9 cellular contexts compared by ENCODE assay signal in the genomic region with DNA sequence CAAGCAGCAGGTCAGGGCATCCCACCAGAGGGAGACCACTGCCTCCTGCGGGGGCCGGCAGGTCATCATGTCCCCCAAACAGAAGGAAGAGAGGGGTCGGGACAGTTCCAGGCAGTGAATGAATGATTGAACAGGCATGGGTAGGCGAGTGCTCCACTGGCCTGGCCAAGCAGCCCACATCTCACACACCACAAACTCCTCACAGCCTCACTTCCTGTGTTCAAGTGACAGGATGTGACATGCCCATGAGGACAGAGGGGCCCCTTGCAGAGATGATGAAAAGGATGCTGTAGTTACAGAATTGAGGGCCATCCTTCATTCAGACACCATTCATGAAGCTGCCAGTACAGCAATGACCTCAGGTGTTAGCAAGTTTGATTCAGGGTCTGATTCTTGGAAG. TPM values are rescaled to one million over a fixed set of nuclear protein-coding genes. Genes with fewer than 3 reads are reported as not detected.
DNase-seq lines count a peak whose midpoint lies in the region; ATAC-seq and TF ChIP-seq lines count a peak whose summit lies in the region.
"Had no signal": no experiment of that assay in that cellular context is flagged by ENCODE, and none has a peak within 500 bp of the region (broad histone marks: within the 10 kb centered on the region; RNA-seq: fewer than 3 reads in every experiment).

No MANE protein-coding gene starts in this region.

- TF ChIP-seq CTCF in testis (IDR thresholded peaks at IDR 0.05), result no peak

- WGBS in testis, 2 donors, result 88 to 100% methylated on average over 2 to 4 of the region's 4 CpGs

- H3K4me3 ChIP-seq in testis, result no peak overlapping the region

- peak; percentile 58 for ATAC-seq in HG03342 (IDR thresholded peaks at IDR 0.05; ENCODE audit: unreplicated experiment)

- no peaks in the 10 kb centered on the region for H3K9me3 ChIP-seq in testis

- peaks cover 11% of the 10 kb centered on the region for H3K4me1 ChIP-seq in testis

- DNase-seq in DMS53 (lab: John Stamatoyannopoulos, UW), result peak; percentile 30
- DNase-seq in DMS53 treated with DMSO at 0.1 percent for 48 hours (lab: John Stamatoyannopoulos, UW; ENCODE audit: unreplicated experiment), result no peak
- DNase-seq in activated CD8-positive, alpha-beta memory T cell treated with anti-CD3 and anti-CD28 coated beads, Interleukin-2, amount 50 U/mL, for 48 hours, result peak; percentile 67
- DNase-seq in stimulated activated CD8-positive, alpha-beta memory T cell treated with anti-CD3 and anti-CD28 coated beads, Interleukin-15, amount 100 ng/mL, for 48 hours (ENCODE audit: low read depth in 2 of 2), result peak; percentile 39 to 42
- DNase-seq in testis, result no peak
- no peak for DNase-seq in LoVo (ENCODE audit: low spot score)
- no peak for DNase-seq in GM03348 (ENCODE audit: low spot score)

- H3K27ac ChIP-seq in testis, result no peak overlapping the region
- H3K27ac ChIP-seq: 22Rv1 had no signal

- no peaks in the 10 kb centered on the region for H3K36me3 ChIP-seq in testis (ENCODE audit: low read depth, missing control alignments)

- intact Hi-C loops in testis (cut with DNase I; ENCODE audit: low total_unique reads), result no loop called here

- no peaks in the 10 kb centered on the region for H3K27me3 ChIP-seq in testis

- TF ChIP-seq POLR2A in testis (IDR thresholded peaks at IDR 0.05), result no peak

RNA-seq across cellular contexts. Expression of a gene that starts 3.7 kb away (rescaled TPM):
- 10 to 100 TPM; 74.3 to 89.4 TPM for total RNA-seq in testis
- polyA plus RNA-seq in testis (ENCODE audit: insufficient read depth, low read depth, low replicate concordance), result 32.9 TPM

Comparison
In these comparisons a context has a peak if more than half of its experiments do, and no peak if none do; other contexts are left out.
1. DNase-seq: peak in DMS53 (single experiment), activated CD8-positive, alpha-beta memory T cell treated with anti-CD3 and anti-CD28 coated beads, Interleukin-2, amount 50 U/mL, for 48 hours (single experiment) and stimulated activated CD8-positive, alpha-beta memory T cell treated with anti-CD3 and anti-CD28 coated beads, Interleukin-15, amount 100 ng/mL, for 48 hours (2 of 2); none in DMS53 treated with DMSO at 0.1 percent for 48 hours (single experiment), testis (single experiment), LoVo (single experiment) and GM03348 (single experiment).